12 cellular contexts compared by ENCODE assay signal in genomic region chr1:235557495-235557894, GRCh38. TPM values are rescaled to one million over a fixed set of nuclear protein-coding genes. Genes with fewer than 3 reads are reported as not detected.
A peak's percentile ranks its signal among the peaks of the same experiment; 100 is the strongest.
DNase-seq lines count a peak whose midpoint lies in the region; ATAC-seq, FAIRE-seq and TF ChIP-seq lines count a peak whose summit lies in the region.
"Had no signal": no experiment of that assay in that cellular context is flagged by ENCODE, and none has a peak within 500 bp of the region (broad histone marks: within the 10 kb centered on the region; RNA-seq: fewer than 3 reads in every experiment).

No MANE protein-coding gene starts in this region.

- FAIRE-seq in D721Med (lab: Jason Lieb, UNC) (no peak), pancreas (lab: Jason Lieb, UNC) (no peak)

- no peaks in the 10 kb centered on the region for H3F3A ChIP-seq in GM23338 (replicated peaks; ENCODE audit: low read depth)

- no peaks in the 10 kb centered on the region for H3K9me3 Mint-ChIP-seq in GM23338
- peaks cover 3% of the 10 kb centered on the region for H3K9me3 Mint-ChIP-seq in activated CD4-positive, alpha-beta T cell treated with anti-CD3 and anti-CD28 coated beads, Interleukin-2, amount 10 ng/mL, durations not matched to agents 24 days and 14 days

- no peak overlapping the region for H3K4me3 Mint-ChIP-seq in GM23338
- H3K4me3 Mint-ChIP-seq in activated CD4-positive, alpha-beta T cell treated with anti-CD3 and anti-CD28 coated beads, Interleukin-2, amount 10 ng/mL, durations not matched to agents 24 days and 14 days, result no peak overlapping the region

- no peaks in the 10 kb centered on the region for H3K27me3 ChIP-seq in GM23338 (ENCODE audit: insufficient read depth)
- no peaks in the 10 kb centered on the region for H3K27me3 ChIP-seq in kidney epithelial cell (ENCODE audit: control insufficient read depth, insufficient read depth, low read length)
- H3K27me3 ChIP-seq in pancreas, result no peaks in the 10 kb centered on the region
- no peaks in the 10 kb centered on the region for H3K27me3 ChIP-seq in right atrium auricular region
- H3K27me3 ChIP-seq: MG63 had no signal

- intact Hi-C loops in activated CD4-positive, alpha-beta T cell treated with anti-CD3 and anti-CD28 coated beads, Interleukin-2, amount 10 ng/mL, durations not matched to agents 24 days and 14 days (cut with micrococcal nuclease), result no loop called here
- intact Hi-C loops in pancreas (cut with DNase I), result no loop called here

- WGBS in pancreas, 2 donors, result 64 to 69% methylated on average over 8 of the region's 8 CpGs

- H3K27ac Mint-ChIP-seq in GM23338, result peak overlapping the region; percentile 91
- H3K27ac Mint-ChIP-seq in activated CD4-positive, alpha-beta T cell treated with anti-CD3 and anti-CD28 coated beads, Interleukin-2, amount 10 ng/mL, durations not matched to agents 24 days and 14 days, result no peak overlapping the region

- H3K27ac ChIP-seq in GM23338 (ENCODE audit: low read depth) (no peak overlapping the region), pancreas (no peak overlapping the region), right atrium auricular region (no peak overlapping the region)
- H3K27ac ChIP-seq: skin epidermis had no signal

- no peaks in the 10 kb centered on the region for H3K9me3 ChIP-seq in pancreas
- peaks cover 0 to 8% of the 10 kb centered on the region in 2 donors for H3K9me3 ChIP-seq in right atrium auricular region
- H3K9me3 ChIP-seq: MG63 had no signal

- H3K4me3 ChIP-seq in GM23338 (no peak overlapping the region), kidney epithelial cell (ENCODE audit: low read depth, low read length) (no peak overlapping the region), pancreas (no peak overlapping the region), right atrium auricular region (no peak overlapping the region)
- H3K4me3 ChIP-seq: MG63, skin epidermis had no signal

- no peak overlapping the region for H2AFZ ChIP-seq in GM23338

- H4K20me1 ChIP-seq in GM23338 (replicated peaks; ENCODE audit: insufficient read depth), result no peaks in the 10 kb centered on the region; the same call in 1 of the 2 replicates

- H3K27me3 Mint-ChIP-seq in GM23338 (ENCODE audit: insufficient read depth, low read depth, poor library complexity), result peaks cover 1% of the 10 kb centered on the region
- H3K27me3 Mint-ChIP-seq in activated CD4-positive, alpha-beta T cell treated with anti-CD3 and anti-CD28 coated beads, Interleukin-2, amount 10 ng/mL, durations not matched to agents 24 days and 14 days, result peaks cover 5% of the 10 kb centered on the region

- no peak for DNase-seq in D721Med (ENCODE audit: insufficient read length, low spot score)
- DNase-seq in GM23338 (ENCODE audit: low spot score), result peak; percentile 78
- DNase-seq in activated CD4-positive, alpha-beta T cell treated with anti-CD3 and anti-CD28 coated beads, Interleukin-2, amount 10 ng/mL, durations not matched to agents 24 days and 14 days, result peak; percentile 75
- DNase-seq in kidney epithelial cell (ENCODE audit: low read depth), result no peak
- no peak for DNase-seq in SKM-1 (lab: John Stamatoyannopoulos, UW; ENCODE audit: unreplicated experiment)
- DNase-seq in pancreas, result no peak
- no peak for DNase-seq in right atrium auricular region (ENCODE audit: low spot score)
- no peak for DNase-seq in NCI-H526 treated with DMSO at 0.1 percent for 48 hours (lab: John Stamatoyannopoulos, UW)
- DNase-seq: MG63, NCI-H446 had no signal

- H3K4me2 ChIP-seq in GM23338, result no peak overlapping the region

- ATAC-seq in GM23338 (peak; percentile 90), pancreas (no peak)
- ATAC-seq: esophagus mucosa had no signal

- H3K36me3 ChIP-seq in GM23338 (ENCODE audit: insufficient read depth), result 0 out of 2 replicates have a peak, but pooled peaks cover 6% of the 10 kb centered on the region
- H3K36me3 ChIP-seq in kidney epithelial cell (ENCODE audit: control insufficient read depth, insufficient read depth, low read length), result no peaks in the 10 kb centered on the region
- no peaks in the 10 kb centered on the region for H3K36me3 ChIP-seq in pancreas
- H3K36me3 ChIP-seq in right atrium auricular region, result no peaks in the 10 kb centered on the region
- H3K36me3 ChIP-seq: MG63 had no signal

- H3K4me1 ChIP-seq in GM23338 (ENCODE audit: insufficient read depth), result no peaks in the 10 kb centered on the region
- no peaks in the 10 kb centered on the region for H3K4me1 ChIP-seq in pancreas
- no peaks in the 10 kb centered on the region for H3K4me1 ChIP-seq in right atrium auricular region

- H3K4me1 Mint-ChIP-seq in GM23338, result no peaks in the 10 kb centered on the region; the same call in 2 of the 3 replicates
- peaks cover 1% of the 10 kb centered on the region for H3K4me1 Mint-ChIP-seq in activated CD4-positive, alpha-beta T cell treated with anti-CD3 and anti-CD28 coated beads, Interleukin-2, amount 10 ng/mL, durations not matched to agents 24 days and 14 days

- H3K9me2 ChIP-seq in GM23338 (ENCODE audit: insufficient read depth), result no peaks in the 10 kb centered on the region

- no peaks in the 10 kb centered on the region for H3K79me2 ChIP-seq in GM23338 (replicated peaks; ENCODE audit: insufficient read depth)

- H3K36me3 Mint-ChIP-seq in GM23338 (ENCODE audit: low read depth), result no peaks in the 10 kb centered on the region
- H3K36me3 Mint-ChIP-seq in activated CD4-positive, alpha-beta T cell treated with anti-CD3 and anti-CD28 coated beads, Interleukin-2, amount 10 ng/mL, durations not matched to agents 24 days and 14 days (ENCODE audit: low read depth), result peaks cover 1% of the 10 kb centered on the region

- TF ChIP-seq CTCF in D721Med (IDR thresholded peaks at IDR 0.05; ENCODE audit: insufficient read depth, missing control alignments), result peak; percentile 31
- peak; percentile 77 to 81 for TF ChIP-seq CTCF in GM23338 (conservative IDR thresholded peaks at IDR 0.05; ENCODE audit: low read depth in 2 of 2)
- TF ChIP-seq CTCF in kidney epithelial cell (IDR thresholded peaks at IDR 0.05; ENCODE audit: insufficient read depth, low read length, poor library complexity, severe bottlenecking), result peak; percentile 15
- no peak for TF ChIP-seq CTCF in pancreas (IDR thresholded peaks at IDR 0.05)
- no peak for TF ChIP-seq CTCF in right atrium auricular region (IDR thresholded peaks at IDR 0.05)

TF ChIP-seq in GM23338, 12 proteins besides CTCF, POLR2A, EP300 and RAD21 (continues in another document):
- TF ChIP-seq CREB1 (CRISPR knock-in tag; IDR thresholded peaks at IDR 0.05; ENCODE audit: low read depth), result no peak
- no peak for TF ChIP-seq ZNF331 (CRISPR knock-in tag; IDR thresholded peaks at IDR 0.05; ENCODE audit: low read depth)
- TF ChIP-seq NANOG (IDR thresholded peaks at IDR 0.05; ENCODE audit: borderline replicate concordance), result no peak

RNA-seq across cellular contexts. Expression of gene B3GALNT2, which starts 53.2 kb away (rescaled TPM):
- total RNA-seq in GM23338 (2014; rRNA removed; shearing (Covaris generic)), result 36.6 and 48.8 TPM in 2 replicates
- polyA plus RNA-seq in GM23338 (2016; fragmentation: Nextera tagmentation; extraction: Ambion mirVana) (12.8 and 14.4 TPM in 2 replicates), pancreas (10 to 100 TPM in 1 of 2 donors, 1 to 10 TPM in 1; 8.6 to 15.5 TPM)
- total RNA-seq in activated CD4-positive, alpha-beta T cell treated with anti-CD3 and anti-CD28 coated beads, Interleukin-2, amount 10 ng/mL, durations not matched to agents 24 days and 14 days, result 16.1 and 17.2 TPM in 2 replicates
- total RNA-seq in kidney epithelial cell (34.0 and 39.8 TPM in 2 replicates), pancreas (10 to 100 TPM; 31.6 to 51.6 (median 41.7) TPM), right atrium auricular region (10 to 100 TPM; 18.9 to 23.2 TPM)

Comparison
In these comparisons a context has a peak if more than half of its experiments do, and no peak if none do; other contexts are left out.
1. DNase-seq: peak in GM23338 (single experiment) and activated CD4-positive, alpha-beta T cell treated with anti-CD3 and anti-CD28 coated beads, Interleukin-2, amount 10 ng/mL, durations not matched to agents 24 days and 14 days (single experiment); none in D721Med (single experiment), kidney epithelial cell (single experiment), SKM-1 (single experiment), pancreas (0 of 6), right atrium auricular region (single experiment) and NCI-H526 treated with DMSO at 0.1 percent for 48 hours (single experiment).
2. CTCF ChIP-seq: peak in D721Med (single experiment), GM23338 (2 of 2) and kidney epithelial cell (single experiment); none in pancreas (0 of 4) and right atrium auricular region (0 of 2).